Comparison of ENCODE assay signal across 8 cellular contexts in genomic region chr15:31326729-31327673, GRCh38. TPM values are rescaled to one million over a fixed set of nuclear protein-coding genes. Genes with fewer than 3 reads are reported as not detected.
DNase-seq lines count a peak whose midpoint lies in the region; ATAC-seq and TF ChIP-seq lines count a peak whose summit lies in the region.

TSS of gene KLF13 (plus strand) at chr15:31326835. CDS start at chr15:31327213, 378 bp downstream.

- no peaks in the 10 kb centered on the region for H3K9me3 ChIP-seq in fibroblast of lung (ENCODE audit: control insufficient read depth, insufficient read depth, low read depth, low read length)
- no peaks in the 10 kb centered on the region for H3K9me3 ChIP-seq in thoracic aorta

- peak within 1 kb of the TSS; percentile 92 for H3K9ac ChIP-seq in fibroblast of lung (ENCODE audit: insufficient read depth, low read length)

- H3F3A ChIP-seq in GM23338 (replicated peaks; ENCODE audit: low read depth), result 0 out of 2 replicates have a peak, but pooled peaks cover 4% of the 10 kb centered on the region

- peak; percentile 40 for ATAC-seq in GM23338
- ATAC-seq in thoracic aorta (ENCODE audit: insufficient number of reproducible peaks, low FRiP score, low read depth), result peak; percentile 51

- H3K4me1 ChIP-seq in GM23338 (ENCODE audit: insufficient read depth) (peaks cover 18% of the 10 kb centered on the region), fibroblast of lung (ENCODE audit: control insufficient read depth, extremely low read depth, insufficient read depth, low read length) (no peaks in the 10 kb centered on the region), thoracic aorta (ENCODE audit: control insufficient read depth in 1 of 2, low read depth in 2 of 2) (peaks cover 34 to 41% of the 10 kb centered on the region in 2 donors)

- H4K20me1 ChIP-seq in GM23338 (replicated peaks; ENCODE audit: insufficient read depth) (peaks cover 17% of the 10 kb centered on the region; the same call in 1 of the 2 replicates), fibroblast of lung (ENCODE audit: control insufficient read depth, extremely low read depth, insufficient read depth, low read length) (no peaks in the 10 kb centered on the region)

- no peaks in the 10 kb centered on the region for H3K9me2 ChIP-seq in GM23338 (ENCODE audit: insufficient read depth)

- H3K9me3 Mint-ChIP-seq in GM23338, result no peaks in the 10 kb centered on the region; the same call in 2 of the 3 replicates
- no peaks in the 10 kb centered on the region for H3K9me3 Mint-ChIP-seq in activated T-helper 1 cell treated with anti-CD3 and anti-CD28 coated beads, Interleukin-12 subunit alpha, Interleukin-12 subunit beta, Interleukin-2, Interleukin-4 antibody, amounts not matched to agents 30 ng/mL and 10 ng/mL and 1 ng/mL, durations not matched to agents 14 hours and 24 hours and 36 hours
- H3K9me3 Mint-ChIP-seq in nephron, result no peaks in the 10 kb centered on the region

- DNase-seq in GM23338 (ENCODE audit: low spot score), result no peak
- DNase-seq in M059J (ENCODE audit: low read depth), result peak; percentile 53
- no peak for DNase-seq in activated T-helper 1 cell treated with anti-CD3 and anti-CD28 coated beads, Interleukin-12 subunit alpha, Interleukin-12 subunit beta, Interleukin-2, Interleukin-4 antibody, amounts not matched to agents 30 ng/mL and 10 ng/mL and 1 ng/mL, durations not matched to agents 14 hours and 24 hours and 36 hours (ENCODE audit: low spot score)
- DNase-seq in fibroblast of lung (ENCODE audit: low read depth in 2 of 2), result peak; percentile 60 to 61
- DNase-seq in thoracic aorta (ENCODE audit: low spot score), result no peak
- no peak for DNase-seq in SKM-1 treated with dmso at 0.1 percent for 144 hours (lab: John Stamatoyannopoulos, UW; ENCODE audit: unreplicated experiment)

- peak within 1 kb of the TSS; percentile 70 for H3K4me3 ChIP-seq in GM23338
- H3K4me3 ChIP-seq in fibroblast of lung (replicated peaks in 1 of 4; ENCODE audit: control extremely low read depth in 1 of 4, insufficient read depth in 1 of 4, low read depth in 3 of 4, low read length in 4 of 4), result peak within 1 kb of the TSS; percentile 59 to 80 (median 69)
- H3K4me3 ChIP-seq in thoracic aorta, result peak within 1 kb of the TSS; percentile 76

- intact Hi-C loops in activated T-helper 1 cell treated with anti-CD3 and anti-CD28 coated beads, Interleukin-12 subunit alpha, Interleukin-12 subunit beta, Interleukin-2, Interleukin-4 antibody, amounts not matched to agents 30 ng/mL and 10 ng/mL and 1 ng/mL, durations not matched to agents 14 hours and 24 hours and 36 hours (cut with micrococcal nuclease), result loop anchor here (1.0 to 10.0 kb wide), 9 partner anchors 24 to 422 kb away; partner anchors contain the start of genes FAN1 and MTMR10

- H3K27ac Mint-ChIP-seq in GM23338 (no peak within 1 kb of the TSS), nephron (peak within 1 kb of the TSS; percentile 19 to 98 (median 64))
- peak within 1 kb of the TSS; percentile 79 for H3K27ac Mint-ChIP-seq in activated T-helper 1 cell treated with anti-CD3 and anti-CD28 coated beads, Interleukin-12 subunit alpha, Interleukin-12 subunit beta, Interleukin-2, Interleukin-4 antibody, amounts not matched to agents 30 ng/mL and 10 ng/mL and 1 ng/mL, durations not matched to agents 14 hours and 24 hours and 36 hours

- H3K36me3 Mint-ChIP-seq in GM23338 (ENCODE audit: low read depth) (no peaks in the 10 kb centered on the region; the same call in 2 of the 3 replicates), nephron (ENCODE audit: low read depth) (no peaks in the 10 kb centered on the region)
- peaks cover 24% of the 10 kb centered on the region for H3K36me3 Mint-ChIP-seq in activated T-helper 1 cell treated with anti-CD3 and anti-CD28 coated beads, Interleukin-12 subunit alpha, Interleukin-12 subunit beta, Interleukin-2, Interleukin-4 antibody, amounts not matched to agents 30 ng/mL and 10 ng/mL and 1 ng/mL, durations not matched to agents 14 hours and 24 hours and 36 hours (ENCODE audit: low read depth)

- H3K4me3 Mint-ChIP-seq in GM23338 (peak within 1 kb of the TSS; percentile 80; the same call in 2 of the 3 replicates), nephron (peak within 1 kb of the TSS; percentile 82 to 94 (median 90))
- peak within 1 kb of the TSS; percentile 77 for H3K4me3 Mint-ChIP-seq in activated T-helper 1 cell treated with anti-CD3 and anti-CD28 coated beads, Interleukin-12 subunit alpha, Interleukin-12 subunit beta, Interleukin-2, Interleukin-4 antibody, amounts not matched to agents 30 ng/mL and 10 ng/mL and 1 ng/mL, durations not matched to agents 14 hours and 24 hours and 36 hours

- H3K27me3 ChIP-seq in GM23338 (ENCODE audit: insufficient read depth) (peaks cover 16% of the 10 kb centered on the region; the same call in 1 of the 2 replicates), fibroblast of lung (ENCODE audit: control insufficient read depth, insufficient read depth, low read length) (no peaks in the 10 kb centered on the region), thoracic aorta (replicated peaks; ENCODE audit: insufficient read depth) (no peaks in the 10 kb centered on the region)

- H3K36me3 ChIP-seq in GM23338 (ENCODE audit: insufficient read depth), result no peaks in the 10 kb centered on the region
- no peaks in the 10 kb centered on the region for H3K36me3 ChIP-seq in fibroblast of lung (ENCODE audit: control insufficient read depth, insufficient read depth, low read length)
- H3K36me3 ChIP-seq in thoracic aorta, result no peaks in the 10 kb centered on the region

- H3K27me3 Mint-ChIP-seq in GM23338 (ENCODE audit: insufficient read depth, low read depth, poor library complexity) (peaks cover 6% of the 10 kb centered on the region), nephron (ENCODE audit: low read depth) (peaks cover 3% of the 10 kb centered on the region)
- no peaks in the 10 kb centered on the region for H3K27me3 Mint-ChIP-seq in activated T-helper 1 cell treated with anti-CD3 and anti-CD28 coated beads, Interleukin-12 subunit alpha, Interleukin-12 subunit beta, Interleukin-2, Interleukin-4 antibody, amounts not matched to agents 30 ng/mL and 10 ng/mL and 1 ng/mL, durations not matched to agents 14 hours and 24 hours and 36 hours (ENCODE audit: insufficient read depth)

- peaks cover 35% of the 10 kb centered on the region for H3K4me1 Mint-ChIP-seq in GM23338
- H3K4me1 Mint-ChIP-seq in activated T-helper 1 cell treated with anti-CD3 and anti-CD28 coated beads, Interleukin-12 subunit alpha, Interleukin-12 subunit beta, Interleukin-2, Interleukin-4 antibody, amounts not matched to agents 30 ng/mL and 10 ng/mL and 1 ng/mL, durations not matched to agents 14 hours and 24 hours and 36 hours (ENCODE audit: low read depth), result peaks cover 67% of the 10 kb centered on the region
- H3K4me1 Mint-ChIP-seq in nephron, result peaks cover 38% of the 10 kb centered on the region

- H3K27ac ChIP-seq in GM23338 (ENCODE audit: low read depth) (0 out of 2 replicates have a peak within 1 kb of the TSS, but pooled peaks have one; percentile 55), fibroblast of lung (ENCODE audit: insufficient read depth, low read length) (peak within 1 kb of the TSS; percentile 94), thoracic aorta (peak within 1 kb of the TSS; percentile 85 to 95)

- TF ChIP-seq POLR2A in GM10847 (IDR thresholded peaks at IDR 0.05; ENCODE audit: extremely low read depth, insufficient read length), result peak; percentile 74

- H2AFZ ChIP-seq in GM23338, result peak within 1 kb of the TSS; percentile 72; the same call in 1 of the 2 replicates
- peak within 1 kb of the TSS; percentile 30 for H2AFZ ChIP-seq in fibroblast of lung (ENCODE audit: low read length)

- TF ChIP-seq CTCF in GM23338 (conservative IDR thresholded peaks at IDR 0.05; ENCODE audit: low read depth in 2 of 2) (no peak), fibroblast of lung (conservative IDR thresholded peaks at IDR 0.05 in 1 of 2, IDR thresholded peaks at IDR 0.05 in 1 of 2; ENCODE audit: low read depth in 1 of 2, low read length in 2 of 2) (no peak), nephron (IDR thresholded peaks at IDR 0.05; ENCODE audit: unreplicated experiment in 3 of 3) (no peak), thoracic aorta (IDR thresholded peaks at IDR 0.05) (no peak)

- peaks cover 32% of the 10 kb centered on the region for H3K79me2 ChIP-seq in GM23338 (replicated peaks; ENCODE audit: insufficient read depth)
- H3K79me2 ChIP-seq in fibroblast of lung (ENCODE audit: control insufficient read depth, insufficient read depth, low read length), result peaks cover 39% of the 10 kb centered on the region

- H3K4me2 ChIP-seq in GM23338, result peak within 1 kb of the TSS; percentile 95
- H3K4me2 ChIP-seq in fibroblast of lung (ENCODE audit: extremely low read depth, insufficient read depth, low read length), result peak within 1 kb of the TSS; percentile 67

TF ChIP-seq in GM23338, 12 proteins besides CTCF, POLR2A, EP300 and RAD21 (continues in another document):
- TF ChIP-seq EZH2phosphoT487 (IDR thresholded peaks at IDR 0.05; ENCODE audit: unreplicated experiment), result no peak
- TF ChIP-seq EZH2 (IDR thresholded peaks at IDR 0.05; ENCODE audit: low read depth, unreplicated experiment), result no peak
- no peak for TF ChIP-seq NANOG (IDR thresholded peaks at IDR 0.05; ENCODE audit: borderline replicate concordance)
- TF ChIP-seq POLR2AphosphoS5 (IDR thresholded peaks at IDR 0.05; ENCODE audit: low read depth), result no peak; the same call in 1 of the 2 replicates
- no peak for TF ChIP-seq ETS1 (IDR thresholded peaks at IDR 0.05)

RNA-seq across cellular contexts. Expression of gene KLF13, which starts in this region (rescaled TPM):
- 21.5 and 23.5 TPM in 2 replicates for total RNA-seq in GM23338 (2014; rRNA removed; shearing (Covaris generic))
- polyA plus RNA-seq in GM23338 (2016; fragmentation: Nextera tagmentation; extraction: Ambion mirVana) (28.6 and 35.7 TPM in 2 replicates), fibroblast of lung (29.5 and 42.9 TPM in 2 replicates)
- total RNA-seq in M059J (2014; rRNA removed; shearing (Covaris generic)), result 7.3 and 16.8 TPM in 2 replicates
- 129 and 137 TPM in 2 replicates for total RNA-seq in activated T-helper 1 cell treated with anti-CD3 and anti-CD28 coated beads, Interleukin-12 subunit alpha, Interleukin-12 subunit beta, Interleukin-2, Interleukin-4 antibody, amounts not matched to agents 30 ng/mL and 10 ng/mL and 1 ng/mL, durations not matched to agents 14 hours and 24 hours and 36 hours
- total RNA-seq in fibroblast of lung (28.5 and 39.6 TPM in 2 replicates), thoracic aorta (10 to 100 TPM; 59.5 to 76.5 TPM)
- 43.9 and 48.6 TPM in 2 replicates for polyA plus RNA-seq in fibroblast of lung (2012)
- polyA minus RNA-seq in fibroblast of lung (ENCODE audit: low replicate concordance), result 50.3 and 57.3 TPM in 2 replicates

Comparison
In these comparisons a context has a peak if more than half of its experiments do, and no peak if none do; other contexts are left out.
1. DNase-seq: peak in M059J (single experiment) and fibroblast of lung (2 of 2); none in GM23338 (single experiment), activated T-helper 1 cell treated with anti-CD3 and anti-CD28 coated beads, Interleukin-12 subunit alpha, Interleukin-12 subunit beta, Interleukin-2, Interleukin-4 antibody, amounts not matched to agents 30 ng/mL and 10 ng/mL and 1 ng/mL, durations not matched to agents 14 hours and 24 hours and 36 hours (single experiment), thoracic aorta (single experiment) and SKM-1 treated with dmso at 0.1 percent for 144 hours (single experiment).
2. Peak in every context shown above with its lines, with median percentiles within 50 percentile points of each other: H3K27ac ChIP-seq, H3K4me3 ChIP-seq and H3K4me3 Mint-ChIP-seq.